ENCODE assay signal across 21 cellular contexts in genomic region chr1:171802207-171802606, GRCh38. TPM values are rescaled to one million over a fixed set of nuclear protein-coding genes. Genes with fewer than 3 reads are reported as not detected.
A peak's percentile ranks its signal among the peaks of the same experiment; 100 is the strongest.
DNase-seq lines count a peak whose midpoint lies in the region; ATAC-seq and TF ChIP-seq lines count a peak whose summit lies in the region.
"Had no signal": no experiment of that assay in that cellular context is flagged by ENCODE, and none has a peak within 500 bp of the region (broad histone marks: within the 10 kb centered on the region; RNA-seq: fewer than 3 reads in every experiment).

No MANE protein-coding gene starts in this region.

- H3K9me3 ChIP-seq in MM.1S (replicated peaks; ENCODE audit: insufficient read depth, low read length): no peaks in the 10 kb centered on the region
- H3K9me3 ChIP-seq: left lung, SJSA1, thoracic aorta, uterus had no signal

- H3K27me3 Mint-ChIP-seq in WTC11 (ENCODE audit: low read depth): no peaks in the 10 kb centered on the region
- H3K27me3 Mint-ChIP-seq: brain; CD4-positive, CD25-positive, alpha-beta regulatory T cell had no signal

- DNase-seq in HT-29 (ENCODE audit: low spot score): peak; percentile 23
- no peak for DNase-seq in WTC11 (ENCODE audit: low spot score)
- DNase-seq in foreskin melanocyte: peak; percentile 48
- DNase-seq in putamen (ENCODE audit: low spot score): peak; percentile 45
- no peak for DNase-seq in GM10248 (ENCODE audit: extremely low spot score)
- DNase-seq in MM.1S: no peak
- DNase-seq in NCI-H1092 treated with DMSO at 0.1 percent for 48 hours (lab: John Stamatoyannopoulos, UW): no peak
- DNase-seq: activated CD4-positive, alpha-beta T cell treated with anti-CD3 and anti-CD28 coated beads for 48 hours; activated naive CD4-positive, alpha-beta T cell treated with anti-CD3 and anti-CD28 coated beads, Interleukin-2, amount 10 ng/mL, durations not matched to agents 7 days and 5 days; CD4-positive, CD25-positive, alpha-beta regulatory T cell; effector CD4-positive, alpha-beta T cell; immature natural killer cell; left lung; stimulated activated naive CD8-positive, alpha-beta T cell treated with anti-CD3 and anti-CD28 coated beads, Interleukin-15, Interleukin-2, amounts not matched to agents 100 U/mL and 50 U/mL, for 24 hours; T-helper 2 cell; uterus had no signal

- peaks cover 25% of the 10 kb centered on the region for H3K4me1 Mint-ChIP-seq in WTC11

- H2AFZ ChIP-seq in MM.1S (ENCODE audit: low read length): no peak overlapping the region

- H4K20me1 ChIP-seq in MM.1S (ENCODE audit: insufficient read depth, low read length): no peaks in the 10 kb centered on the region

- no peak overlapping the region for H3K27ac ChIP-seq in MM.1S (ENCODE audit: low read length)
- H3K27ac ChIP-seq: hepatocyte, left lung, SJSA1, thoracic aorta, uterus had no signal

- H3K9me3 Mint-ChIP-seq in WTC11: no peaks in the 10 kb centered on the region
- H3K9me3 Mint-ChIP-seq: activated naive CD4-positive, alpha-beta T cell treated with anti-CD3 and anti-CD28 coated beads, Interleukin-2, amount 10 ng/mL, durations not matched to agents 7 days and 5 days; brain; CD4-positive, CD25-positive, alpha-beta regulatory T cell; immature natural killer cell had no signal

- H3F3A ChIP-seq in MM.1S (ENCODE audit: insufficient read depth, low read length): no peaks in the 10 kb centered on the region

- TF ChIP-seq CTCF in WTC11 (IDR thresholded peaks at IDR 0.05) (no peak), GM10248 (IDR thresholded peaks at IDR 0.05; ENCODE audit: control extremely low read depth, extremely low read depth, low read depth, missing control alignments) (no peak), MM.1S (IDR thresholded peaks at IDR 0.05; ENCODE audit: low read length) (no peak)

- CTCF ChIA-PET in WTC11 (lab: Charles Lee) (interaction anchor here (0.6 to 8.5 kb wide), 21 partner anchors 10 to 223 kb away, joined by 3 to 277 read pairs (median 6); partner anchors contain the start of genes DNM3 and METTL13), GM10248 (lab: Yijun Ruan, JAX) (interaction anchor here (0.7 to 9.1 kb wide), 20 partner anchors 8 to 730 kb away, joined by 3 to 171 read pairs (median 6); partner anchors contain the start of gene DNM3)

- peak overlapping the region; percentile 83 for H3K27ac Mint-ChIP-seq in WTC11
- H3K27ac Mint-ChIP-seq: activated naive CD4-positive, alpha-beta T cell treated with anti-CD3 and anti-CD28 coated beads, Interleukin-2, amount 10 ng/mL, durations not matched to agents 7 days and 5 days had no signal

- peak; percentile 68 for ATAC-seq in WTC11
- ATAC-seq: stimulated activated naive CD8-positive, alpha-beta T cell treated with anti-CD3 and anti-CD28 coated beads, Interleukin-15, Interleukin-2, amounts not matched to agents 100 U/mL and 50 U/mL, for 24 hours had no signal

- H3K36me3 ChIP-seq in MM.1S (replicated peaks; ENCODE audit: insufficient read depth, low read length): no peaks in the 10 kb centered on the region
- H3K36me3 ChIP-seq: thoracic aorta, uterus had no signal

- no peak overlapping the region for H3K4me3 ChIP-seq in MM.1S (ENCODE audit: low read length)
- H3K4me3 ChIP-seq: hepatocyte, K562, left lung, SJSA1, thoracic aorta, uterus had no signal

- H3K9ac ChIP-seq in MM.1S (ENCODE audit: low read length): no peak overlapping the region

- H3K4me3 Mint-ChIP-seq in WTC11: no peak overlapping the region
- H3K4me3 Mint-ChIP-seq: activated naive CD4-positive, alpha-beta T cell treated with anti-CD3 and anti-CD28 coated beads, Interleukin-2, amount 10 ng/mL, durations not matched to agents 7 days and 5 days; brain; CD4-positive, CD25-positive, alpha-beta regulatory T cell; immature natural killer cell had no signal

- H3K4me1 ChIP-seq in MM.1S (ENCODE audit: low read length): peaks cover 7% of the 10 kb centered on the region
- H3K4me1 ChIP-seq: uterus had no signal

- H3K9me2 ChIP-seq in MM.1S (replicated peaks; ENCODE audit: insufficient read depth, low read length): no peaks in the 10 kb centered on the region

- H3K27me3 ChIP-seq in MM.1S (replicated peaks; ENCODE audit: insufficient read depth, low read length): no peaks in the 10 kb centered on the region
- H3K27me3 ChIP-seq: hepatocyte, left lung, SJSA1, uterus had no signal

- peaks cover 6% of the 10 kb centered on the region for H3K36me3 Mint-ChIP-seq in WTC11
- H3K36me3 Mint-ChIP-seq: CD4-positive, CD25-positive, alpha-beta regulatory T cell had no signal

- no peaks in the 10 kb centered on the region for H3K79me2 ChIP-seq in MM.1S (ENCODE audit: low read length)
- H3K79me2 ChIP-seq: hepatocyte had no signal

- POLR2A ChIA-PET in WTC11 (lab: Charles Lee) (interaction anchor here (1.2 kb wide), 1 partner anchor 183 kb away, joined by 3 read pairs; no protein-coding TSS in a partner anchor), GM10248 (lab: Yijun Ruan, JAX) (no interaction called here)

- H3K4me2 ChIP-seq in MM.1S (ENCODE audit: low read depth, low read length): no peak overlapping the region
- H3K4me2 ChIP-seq: hepatocyte had no signal

TF ChIP-seq in WTC11, 78 proteins besides CTCF, POLR2A, EP300 and RAD21 (continues in another document):
- no peak for TF ChIP-seq PRDM15 (CRISPR knock-in tag; IDR thresholded peaks at IDR 0.05)
- no peak for TF ChIP-seq STAT6 (CRISPR knock-in tag; conservative IDR thresholded peaks at IDR 0.05; ENCODE audit: low read depth)
- no peak for TF ChIP-seq NR1H2 (CRISPR knock-in tag; IDR thresholded peaks at IDR 0.05)
- no peak for TF ChIP-seq GTF2I (CRISPR knock-in tag; conservative IDR thresholded peaks at IDR 0.05)
- TF ChIP-seq NFYB (CRISPR knock-in tag; conservative IDR thresholded peaks at IDR 0.05; ENCODE audit: low read depth): no peak
- TF ChIP-seq ZMAT4 (CRISPR knock-in tag; IDR thresholded peaks at IDR 0.05): no peak
- TF ChIP-seq RORB (CRISPR knock-in tag; IDR thresholded peaks at IDR 0.05): no peak
- TF ChIP-seq PRRX2 (CRISPR knock-in tag; IDR thresholded peaks at IDR 0.05): no peak
- TF ChIP-seq ZNF671 (CRISPR knock-in tag; IDR thresholded peaks at IDR 0.05): no peak
- no peak for TF ChIP-seq NFE2L1 (CRISPR knock-in tag; IDR thresholded peaks at IDR 0.05)
- no peak for TF ChIP-seq TP53 (CRISPR knock-in tag; IDR thresholded peaks at IDR 0.05)

RNA-seq across cellular contexts. Expression of gene METTL13, which starts 20.7 kb away (rescaled TPM):
- total RNA-seq in HT-29 (2014; rRNA removed; shearing (Covaris generic)): 38.8 and 39.4 TPM in 2 replicates
- total RNA-seq in WTC11 (2021): 40.4 to 46.5 TPM (median 43.6 TPM) in 3 replicates

RNA-seq across cellular contexts. Expression of gene DNM3, which starts 39.1 kb away (rescaled TPM):
- total RNA-seq in HT-29 (2014; rRNA removed; shearing (Covaris generic)): 1.0 and 1.3 TPM in 2 replicates
- 0.99 to 1.9 TPM (median 1.6 TPM) in 3 replicates for total RNA-seq in WTC11 (2021)

Comparison
In these comparisons a context has a peak if more than half of its experiments do, and no peak if none do; other contexts are left out.
1. DNase-seq: peak in HT-29 (single experiment), foreskin melanocyte (single experiment) and putamen (single experiment); none in WTC11 (single experiment), GM10248 (single experiment), MM.1S (single experiment) and NCI-H1092 treated with DMSO at 0.1 percent for 48 hours (single experiment).